In the genomic region with DNA sequence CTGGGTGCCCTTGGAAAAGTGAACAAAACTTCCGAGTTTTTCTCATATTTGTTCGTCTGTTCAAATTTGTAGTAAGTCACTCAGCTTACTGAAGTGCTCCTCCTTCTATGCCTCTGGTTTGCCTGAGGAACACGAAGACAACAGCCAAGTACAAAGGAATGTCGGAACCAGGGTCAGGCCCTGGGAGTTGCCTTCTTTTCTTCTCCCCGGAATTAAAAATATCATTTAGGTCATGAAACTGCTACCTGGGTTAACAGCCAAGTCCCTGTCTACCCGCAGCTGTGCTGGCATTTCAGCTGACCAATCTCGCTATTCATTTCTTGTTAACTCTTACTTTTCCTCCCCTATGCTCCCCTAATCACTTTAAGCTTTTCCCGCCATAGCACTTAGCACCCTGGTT, we compare ENCODE assay signal across 26 cellular contexts.
DNase-seq lines count a peak whose midpoint lies in the region; ATAC-seq and TF ChIP-seq lines count a peak whose summit lies in the region.
"Had no signal": no experiment of that assay in that cellular context is flagged by ENCODE, and none has a peak within 500 bp of the region (broad histone marks: within the 10 kb centered on the region; RNA-seq: fewer than 3 reads in every experiment).

No MANE protein-coding gene starts in this region.

- H3K4me1 Mint-ChIP-seq in nephron: peaks cover 21% of the 10 kb centered on the region
- H3K4me1 Mint-ChIP-seq: T-helper 17 cell had no signal

- WGBS in heart right ventricle, 2 donors: 22 to 29% methylated on average over 8 of the region's 8 CpGs

- peaks cover 6% of the 10 kb centered on the region for H3K9me3 Mint-ChIP-seq in nephron
- H3K9me3 Mint-ChIP-seq: activated naive CD4-positive, alpha-beta T cell treated with anti-CD3 and anti-CD28 coated beads, Interleukin-2, amount 50 U/mL, for 72 hours; activated T-helper 2 cell treated with anti-CD3 and anti-CD28 coated beads, Interferon-gamma antibody, Interleukin-2, Interleukin-4, amounts not matched to agents 10 μg/mL and 5 μg/mL and 100 μg/mL, durations not matched to agents 14 hours and 24 hours and 36 hours had no signal

- H3K4me3 ChIP-seq in heart right ventricle: no peak overlapping the region
- peak overlapping the region in 2 of 3 donors; percentile 5 to 13 for H3K4me3 ChIP-seq in skeletal muscle tissue (ENCODE audit: low read length in 3 of 3)
- H3K4me3 ChIP-seq: BLaER1 treated with 17β-estradiol and CSF1 and Interleukin-3, amounts not matched to agents 10 nM and 100 nM; cardiac muscle cell; hepatocyte; spleen had no signal

- no peaks in the 10 kb centered on the region for H3K27me3 Mint-ChIP-seq in nephron (ENCODE audit: low read depth)
- H3K27me3 Mint-ChIP-seq: T-helper 17 cell, type B pancreatic cell had no signal

- H3K27ac ChIP-seq in heart right ventricle (peak overlapping the region in 8 of 10 donors; percentile 14 to 73 (median 46)), skeletal muscle tissue (ENCODE audit: low read depth, low read length) (peak overlapping the region; percentile 92)
- H3K27ac ChIP-seq: BLaER1 treated with 17β-estradiol and CSF1 and Interleukin-3, amounts not matched to agents 10 nM and 100 nM; cardiac muscle cell; foreskin keratinocyte; hepatocyte; spleen had no signal

- intact Hi-C loops in heart right ventricle (cut with DNase I): loop anchor here in 1 of 10 donors (5.0 kb wide), 1 partner anchor 52 kb away; no protein-coding TSS in a partner anchor

- H3K36me3 ChIP-seq in heart right ventricle (no peaks in the 10 kb centered on the region), skeletal muscle tissue (ENCODE audit: control insufficient read depth in 3 of 3, insufficient read depth in 3 of 3, low read length in 3 of 3) (no peaks in the 10 kb centered on the region)
- H3K36me3 ChIP-seq: BLaER1 treated with 17β-estradiol and CSF1 and Interleukin-3, amounts not matched to agents 10 nM and 100 nM; cardiac muscle cell; spleen had no signal

- ATAC-seq in heart right ventricle (peak; percentile 46 to 84 (median 67)), GM18873 (IDR thresholded peaks at IDR 0.05; ENCODE audit: low FRiP score, unreplicated experiment) (no peak), GM21515 (IDR thresholded peaks at IDR 0.05; ENCODE audit: unreplicated experiment) (no peak)
- ATAC-seq: activated CD8-positive, alpha-beta T cell treated with anti-CD3 and anti-CD28 coated beads, Interleukin-2, amount 10 ng/mL, durations not matched to agents 7 days and 5 days; activated naive CD4-positive, alpha-beta T cell treated with anti-CD3 and anti-CD28 coated beads, Interleukin-2, amount 50 U/mL, for 72 hours; foreskin keratinocyte; T-helper 17 cell had no signal

- H3K27ac Mint-ChIP-seq in nephron: peak overlapping the region in 2 of 3 experiments; percentile 65 to 71
- H3K27ac Mint-ChIP-seq: activated CD8-positive, alpha-beta T cell treated with anti-CD3 and anti-CD28 coated beads, Interleukin-2, amount 10 ng/mL, durations not matched to agents 7 days and 5 days; activated naive CD4-positive, alpha-beta T cell treated with anti-CD3 and anti-CD28 coated beads, Interleukin-2, amount 50 U/mL, for 72 hours; activated T-helper 2 cell treated with anti-CD3 and anti-CD28 coated beads, Interferon-gamma antibody, Interleukin-2, Interleukin-4, amounts not matched to agents 10 μg/mL and 5 μg/mL and 100 μg/mL, durations not matched to agents 14 hours and 24 hours and 36 hours; T-helper 17 cell; type B pancreatic cell had no signal

- H3K27me3 ChIP-seq in heart right ventricle (no peaks in the 10 kb centered on the region), skeletal muscle tissue (ENCODE audit: control insufficient read depth in 3 of 3, insufficient read depth in 3 of 3, low read length in 3 of 3) (no peaks in the 10 kb centered on the region)
- H3K27me3 ChIP-seq: cardiac muscle cell, foreskin keratinocyte, hepatocyte, spleen had no signal

- no peaks in the 10 kb centered on the region for H3K36me3 Mint-ChIP-seq in nephron (ENCODE audit: low read depth)
- H3K36me3 Mint-ChIP-seq: activated naive CD4-positive, alpha-beta T cell treated with anti-CD3 and anti-CD28 coated beads, Interleukin-2, amount 50 U/mL, for 72 hours; type B pancreatic cell had no signal

- H3K4me1 ChIP-seq in heart right ventricle (peaks cover 0 to 16% (median 0%) of the 10 kb centered on the region in 9 donors), skeletal muscle tissue (ENCODE audit: control insufficient read depth in 3 of 3, insufficient read depth in 3 of 3, low read length in 3 of 3) (peaks cover 9 to 18% (median 14%) of the 10 kb centered on the region in 3 donors)
- H3K4me1 ChIP-seq: foreskin keratinocyte, spleen had no signal

- H3K9ac ChIP-seq in skeletal muscle tissue (ENCODE audit: low read depth in 1 of 3, low read length in 3 of 3): peak overlapping the region; percentile 47 to 80 (median 72)
- H3K9ac ChIP-seq: BLaER1 treated with 17β-estradiol and CSF1 and Interleukin-3, amounts not matched to agents 10 nM and 100 nM; SK-N-SH had no signal

- H3K4me3 Mint-ChIP-seq in nephron: peak overlapping the region in 1 of 3 experiments; percentile 6
- H3K4me3 Mint-ChIP-seq: activated CD8-positive, alpha-beta T cell treated with anti-CD3 and anti-CD28 coated beads, Interleukin-2, amount 10 ng/mL, durations not matched to agents 7 days and 5 days; neural crest cell; T-helper 17 cell; type B pancreatic cell had no signal

- H3K9me3 ChIP-seq in heart right ventricle: no peaks in the 10 kb centered on the region
- no peaks in the 10 kb centered on the region for H3K9me3 ChIP-seq in skeletal muscle tissue (ENCODE audit: control insufficient read depth in 3 of 3, low read length in 3 of 3)
- H3K9me3 ChIP-seq: SK-N-SH, spleen had no signal

- TF ChIP-seq CTCF in heart right ventricle (IDR thresholded peaks at IDR 0.05) (no peak), nephron (IDR thresholded peaks at IDR 0.05; ENCODE audit: unreplicated experiment in 3 of 3) (no peak)

- peak; percentile 19 for DNase-seq in M059J (ENCODE audit: low read depth)
- no peak for DNase-seq in heart right ventricle
- DNase-seq in stimulated activated CD4-positive, alpha-beta T cell treated with anti-CD3 and anti-CD28 coated beads, Interleukin-4, amount 100 ng/mL, for 4 hours: no peak
- DNase-seq: activated CD8-positive, alpha-beta T cell treated with anti-CD3 and anti-CD28 coated beads, Interleukin-2, amount 10 ng/mL, durations not matched to agents 7 days and 5 days; COR-L47; cortex of kidney; foreskin keratinocyte; IMR-90; NCI-H1105; NCI-H2029; NCI-H748 treated with DMSO at 0.1 percent for 48 hours; posterior cingulate gyrus; SK-N-SH; spleen; T-helper 17 cell had no signal

Comparison
In these comparisons a context has a peak if more than half of its experiments do, and no peak if none do; other contexts are left out.
1. ATAC-seq: peak in heart right ventricle (8 of 8); none in GM18873 (single experiment) and GM21515 (single experiment).
2. H3K4me3 ChIP-seq: peak in skeletal muscle tissue (2 of 3); none in heart right ventricle (0 of 10).